ENCODE assay signal across 9 cellular contexts in the genomic region with DNA sequence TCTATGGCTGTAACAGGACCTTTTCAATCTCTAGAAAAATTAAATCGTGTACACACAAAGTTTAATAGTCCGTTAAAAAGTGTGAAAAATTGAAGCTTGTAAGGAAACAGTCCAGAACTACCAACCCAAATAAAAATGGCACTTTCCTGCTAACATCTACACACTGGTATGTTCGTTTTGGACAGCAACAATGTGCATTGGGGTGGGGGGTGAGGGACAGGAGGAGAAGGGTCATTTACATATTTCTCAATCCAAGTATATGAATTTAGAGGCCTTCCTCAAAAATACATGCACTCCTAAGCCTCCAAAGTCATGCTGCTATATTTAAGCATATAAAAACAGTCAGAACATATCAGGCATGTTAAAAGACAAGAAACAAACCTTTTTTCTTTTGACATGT. TPM values are rescaled to one million over a fixed set of nuclear protein-coding genes. Genes with fewer than 3 reads are reported as not detected.
DNase-seq lines count a peak whose midpoint lies in the region; ATAC-seq and TF ChIP-seq lines count a peak whose summit lies in the region.
"Had no signal": no experiment of that assay in that cellular context is flagged by ENCODE, and none has a peak within 500 bp of the region (broad histone marks: within the 10 kb centered on the region; RNA-seq: fewer than 3 reads in every experiment).

No MANE protein-coding gene starts in this region.

- no peaks in the 10 kb centered on the region for H3K27me3 ChIP-seq in ascending aorta
- no peaks in the 10 kb centered on the region for H3K27me3 ChIP-seq in right lobe of liver
- H3K27me3 ChIP-seq in upper lobe of left lung, result no peaks in the 10 kb centered on the region

- H3K27me3 Mint-ChIP-seq in activated naive CD4-positive, alpha-beta T cell treated with anti-CD3 and anti-CD28 coated beads, Interleukin-2, amount 50 U/mL, for 24 hours, result no peaks in the 10 kb centered on the region

- H3K4me3 Mint-ChIP-seq in activated naive CD4-positive, alpha-beta T cell treated with anti-CD3 and anti-CD28 coated beads, Interleukin-2, amount 50 U/mL, for 24 hours, result peak overlapping the region; percentile 98

- H3K4me3 ChIP-seq in ascending aorta, result peak overlapping the region; percentile 76 to 100
- H3K4me3 ChIP-seq in right lobe of liver, result peak overlapping the region; percentile 62 to 88 (median 75)
- H3K4me3 ChIP-seq in upper lobe of left lung, result peak overlapping the region; percentile 69 to 87 (median 73)

- H3K4me1 ChIP-seq in ascending aorta (peaks cover 3 to 19% of the 10 kb centered on the region in 2 donors), right lobe of liver (peaks cover 0 to 17% (median 0%) of the 10 kb centered on the region in 4 donors), upper lobe of left lung (peaks cover 23 to 49% (median 26%) of the 10 kb centered on the region in 4 donors)

- no peaks in the 10 kb centered on the region for H3K9me3 ChIP-seq in ascending aorta
- H3K9me3 ChIP-seq in right lobe of liver, result no peaks in the 10 kb centered on the region
- no peaks in the 10 kb centered on the region for H3K9me3 ChIP-seq in upper lobe of left lung

- TF ChIP-seq EP300 in upper lobe of left lung (IDR thresholded peaks at IDR 0.05), result no peak

- 1% methylated on average over 3 of the region's 3 CpGs for WGBS in right lobe of liver (ENCODE audit: insufficient coverage, low coverage, low lambda C conversion rate, missing lambda C conversion rate)
- WGBS in upper lobe of left lung, 2 donors, result 0% methylated on average over 3 of the region's 3 CpGs

- ATAC-seq in right lobe of liver (no peak), upper lobe of left lung (ENCODE audit: low FRiP score in 2 of 2) (no peak), GM19328 (IDR thresholded peaks at IDR 0.05; ENCODE audit: unreplicated experiment) (no peak)

- H3K27ac ChIP-seq in ascending aorta (peak overlapping the region; percentile 98 to 100), right lobe of liver (peak overlapping the region in 1 of 3 donors; percentile 97), upper lobe of left lung (peak overlapping the region; percentile 97 to 100 (median 99))

- peaks cover 17% of the 10 kb centered on the region for H3K4me1 Mint-ChIP-seq in activated naive CD4-positive, alpha-beta T cell treated with anti-CD3 and anti-CD28 coated beads, Interleukin-2, amount 50 U/mL, for 24 hours

- peaks cover 35% of the 10 kb centered on the region for H3K36me3 Mint-ChIP-seq in activated naive CD4-positive, alpha-beta T cell treated with anti-CD3 and anti-CD28 coated beads, Interleukin-2, amount 50 U/mL, for 24 hours

- H3K27ac Mint-ChIP-seq in activated naive CD4-positive, alpha-beta T cell treated with anti-CD3 and anti-CD28 coated beads, Interleukin-2, amount 50 U/mL, for 24 hours, result peak overlapping the region; percentile 65

- intact Hi-C loops in ascending aorta (cut with DNase I), result no loop called here
- intact Hi-C loops in right lobe of liver (cut with DNase I), result no loop called here

- H3K36me3 ChIP-seq in ascending aorta, result peaks cover 7 to 18% of the 10 kb centered on the region in 2 donors
- peaks cover 0 to 23% (median 12%) of the 10 kb centered on the region in 4 donors for H3K36me3 ChIP-seq in right lobe of liver
- H3K36me3 ChIP-seq in upper lobe of left lung, result peaks cover 6 to 32% (median 13%) of the 10 kb centered on the region in 4 donors

- TF ChIP-seq CTCF in ascending aorta (IDR thresholded peaks at IDR 0.05), result no peak
- TF ChIP-seq CTCF in right lobe of liver (IDR thresholded peaks at IDR 0.05), result no peak
- no peak for TF ChIP-seq CTCF in upper lobe of left lung (IDR thresholded peaks at IDR 0.05)

- H3K9me3 Mint-ChIP-seq in activated naive CD4-positive, alpha-beta T cell treated with anti-CD3 and anti-CD28 coated beads, Interleukin-2, amount 50 U/mL, for 24 hours, result no peaks in the 10 kb centered on the region

- no peak for DNase-seq in activated naive CD4-positive, alpha-beta T cell (lab: John Stamatoyannopoulos, UW)
- DNase-seq in ascending aorta (ENCODE audit: low spot score in 2 of 2) (no peak), right lobe of liver (no peak), upper lobe of left lung (no peak), AG20443 (ENCODE audit: low spot score) (no peak), iPS-NIHi11 (ENCODE audit: low spot score) (no peak)
- DNase-seq: activated effector memory CD4-positive, alpha-beta T cell treated with Interleukin-2 at 50 U/mL for 16 hours had no signal

- TF ChIP-seq POLR2A in right lobe of liver (IDR thresholded peaks at IDR 0.05), result no peak
- TF ChIP-seq POLR2A in upper lobe of left lung (IDR thresholded peaks at IDR 0.05), result no peak

RNA-seq across cellular contexts. Expression of a gene that starts 2.5 kb away (rescaled TPM):
- total RNA-seq in ascending aorta (36.1 TPM), right lobe of liver (10 to 100 TPM; 28.6 to 43.6 (median 34.3) TPM), upper lobe of left lung (10 to 100 TPM; 30.4 to 67.8 (median 44.2) TPM)

RNA-seq across cellular contexts. Expression of a gene that starts 49.4 kb away (rescaled TPM):
- 4.9 TPM for total RNA-seq in ascending aorta
- 10 to 100 TPM; 16.6 to 31.1 (median 22.1) TPM for total RNA-seq in right lobe of liver
- 1 to 10 TPM; 3.3 to 6.9 (median 4.9) TPM for total RNA-seq in upper lobe of left lung
